ENCODE assay signal across 11 cellular contexts in genomic region chr2:173652311-173652710, GRCh38.
DNase-seq lines count a peak whose midpoint lies in the region; ATAC-seq and TF ChIP-seq lines count a peak whose summit lies in the region.
"Had no signal": no experiment of that assay in that cellular context is flagged by ENCODE, and none has a peak within 500 bp of the region (broad histone marks: within the 10 kb centered on the region; RNA-seq: fewer than 3 reads in every experiment).

No MANE protein-coding gene starts in this region.

- no peak for TF ChIP-seq EP300 in SK-N-SH (IDR thresholded peaks at IDR 0.05; ENCODE audit: borderline replicate concordance in 1 of 2, low read depth in 1 of 2, low read length in 1 of 2)

- H3K27ac ChIP-seq in HCT116 (ENCODE audit: low read depth, low read length) = peak overlapping the region; percentile 61
- H3K27ac ChIP-seq in SK-N-SH (ENCODE audit: low read depth in 2 of 2, low read length in 1 of 2) = peak overlapping the region in 1 of 2 experiments; percentile 93; a peak in 3 of 4 replicates
- H3K27ac ChIP-seq: coronary artery, SK-N-MC had no signal

- no peak overlapping the region for H3K4me3 Mint-ChIP-seq in activated CD8-positive, alpha-beta T cell treated with anti-CD3 and anti-CD28 coated beads for 36 hours
- no peak overlapping the region for H3K4me3 Mint-ChIP-seq in stimulated activated naive CD8-positive, alpha-beta T cell treated with anti-CD3 and anti-CD28 coated beads, Interleukin-15, amount 100 ng/mL, for 72 hours
- H3K4me3 Mint-ChIP-seq: stimulated activated memory B cell treated with anti-CD40 and anti-IgM and Interleukin-4, amounts not matched to agents 10 μg/mL and 1 μg/mL and 100 μg/mL, for 72 hours had no signal

- no peaks in the 10 kb centered on the region for H3K36me3 Mint-ChIP-seq in activated CD8-positive, alpha-beta T cell treated with anti-CD3 and anti-CD28 coated beads for 36 hours (ENCODE audit: low read depth)
- H3K36me3 Mint-ChIP-seq: stimulated activated memory B cell treated with anti-CD40 and anti-IgM and Interleukin-4, amounts not matched to agents 10 μg/mL and 1 μg/mL and 100 μg/mL, for 72 hours had no signal

- RAD21 ChIA-PET in HCT116 (lab: Charles Lee; ENCODE audit: low non-redundant PET in 1 of 2, low total read pairs in 2 of 2, uncharacterized antibody in 2 of 2, unreplicated experiment in 2 of 2) = no interaction called here

- no peak for TF ChIP-seq POLR2A in HCT116 (IDR thresholded peaks at IDR 0.05; ENCODE audit: borderline replicate concordance, extremely low read depth, insufficient read depth, insufficient read length)

- WGBS in SK-N-SH (ENCODE audit: low lambda C conversion rate) = 15% methylated on average over 1 of the region's 1 CpG

- H3K36me3 ChIP-seq in HCT116 (ENCODE audit: control insufficient read depth in 1 of 2, insufficient read depth in 2 of 2, low read length in 2 of 2) (no peaks in the 10 kb centered on the region), SK-N-SH (replicated peaks in 1 of 2; ENCODE audit: control insufficient read depth in 1 of 2, insufficient read depth in 2 of 2, low read length in 1 of 2) (no peaks in the 10 kb centered on the region)

- H3F3A ChIP-seq in SK-N-SH (replicated peaks; ENCODE audit: insufficient read depth) = peaks cover 15% of the 10 kb centered on the region

- no peak overlapping the region for H2AFZ ChIP-seq in HCT116 (ENCODE audit: low read depth, low read length, poor library complexity, severe bottlenecking)
- no peak overlapping the region for H2AFZ ChIP-seq in SK-N-SH (ENCODE audit: low read depth)

- H3K9ac ChIP-seq in HCT116 (ENCODE audit: low read length) = peak overlapping the region; percentile 56
- peak overlapping the region; percentile 59; the same call in 1 of the 2 replicates for H3K9ac ChIP-seq in SK-N-SH

- intact Hi-C loops in HCT116 (cut with micrococcal nuclease) = loop anchor here (5.0 kb wide), 1 partner anchor 60 kb away; no protein-coding TSS in a partner anchor
- intact Hi-C loops in activated CD8-positive, alpha-beta T cell treated with anti-CD3 and anti-CD28 coated beads for 36 hours (cut with micrococcal nuclease) = no loop called here

- TF ChIP-seq CTCF in HCT116 (IDR thresholded peaks at IDR 0.05 in 2 of 3, conservative IDR thresholded peaks at IDR 0.05 in 1 of 3; ENCODE audit: borderline replicate concordance in 1 of 3, insufficient read depth in 1 of 3, low read depth in 2 of 3, low read length in 2 of 3) (no peak), SK-N-SH (IDR thresholded peaks at IDR 0.05) (no peak)
- no peak for TF ChIP-seq CTCF in activated CD8-positive, alpha-beta T cell treated with anti-CD3 and anti-CD28 coated beads for 36 hours (IDR thresholded peaks at IDR 0.05)

- CTCF ChIA-PET in HCT116 (lab: Charles Lee) = no interaction called here
- CTCF ChIA-PET in SK-N-SH (lab: Yijun Ruan, JAX) = no interaction called here
- CTCF ChIA-PET in activated CD8-positive, alpha-beta T cell treated with anti-CD3 and anti-CD28 coated beads for 36 hours (lab: Charles Lee) = no interaction called here

- H3K9me3 Mint-ChIP-seq in activated CD8-positive, alpha-beta T cell treated with anti-CD3 and anti-CD28 coated beads for 36 hours = no peaks in the 10 kb centered on the region
- no peaks in the 10 kb centered on the region for H3K9me3 Mint-ChIP-seq in stimulated activated naive CD8-positive, alpha-beta T cell treated with anti-CD3 and anti-CD28 coated beads, Interleukin-15, amount 100 ng/mL, for 72 hours
- H3K9me3 Mint-ChIP-seq: stimulated activated memory B cell treated with anti-CD40 and anti-IgM and Interleukin-4, amounts not matched to agents 10 μg/mL and 1 μg/mL and 100 μg/mL, for 72 hours had no signal

- H3K27me3 Mint-ChIP-seq in activated CD8-positive, alpha-beta T cell treated with anti-CD3 and anti-CD28 coated beads for 36 hours = peaks cover 6% of the 10 kb centered on the region
- peaks cover 16% of the 10 kb centered on the region for H3K27me3 Mint-ChIP-seq in stimulated activated naive CD8-positive, alpha-beta T cell treated with anti-CD3 and anti-CD28 coated beads, Interleukin-15, amount 100 ng/mL, for 72 hours

- H3K4me1 Mint-ChIP-seq in activated CD8-positive, alpha-beta T cell treated with anti-CD3 and anti-CD28 coated beads for 36 hours (ENCODE audit: low read depth) = no peaks in the 10 kb centered on the region
- H3K4me1 Mint-ChIP-seq in stimulated activated naive CD8-positive, alpha-beta T cell treated with anti-CD3 and anti-CD28 coated beads, Interleukin-15, amount 100 ng/mL, for 72 hours = no peaks in the 10 kb centered on the region
- H3K4me1 Mint-ChIP-seq: stimulated activated memory B cell treated with anti-CD40 and anti-IgM and Interleukin-4, amounts not matched to agents 10 μg/mL and 1 μg/mL and 100 μg/mL, for 72 hours had no signal

- POLR2A ChIA-PET in HCT116 (lab: Charles Lee) = no interaction called here
- POLR2A ChIA-PET in SK-N-SH (lab: Yijun Ruan, JAX) = no interaction called here
- POLR2A ChIA-PET in activated CD8-positive, alpha-beta T cell treated with anti-CD3 and anti-CD28 coated beads for 36 hours (lab: Charles Lee) = no interaction called here

- H3K27me3 ChIP-seq in HCT116 (ENCODE audit: insufficient read depth, low read length) (no peaks in the 10 kb centered on the region), SK-N-SH (ENCODE audit: insufficient read depth) (no peaks in the 10 kb centered on the region)

- H3K9me3 ChIP-seq in HCT116 (ENCODE audit: control insufficient read depth in 1 of 2, insufficient read depth in 1 of 2, low read depth in 1 of 2, low read length in 2 of 2) (no peaks in the 10 kb centered on the region), SK-N-SH (no peaks in the 10 kb centered on the region)

- H4K20me1 ChIP-seq in HCT116 (ENCODE audit: insufficient read depth) (no peaks in the 10 kb centered on the region), SK-N-SH (ENCODE audit: insufficient read depth) (no peaks in the 10 kb centered on the region)

- no peak overlapping the region for H3K27ac Mint-ChIP-seq in activated CD8-positive, alpha-beta T cell treated with anti-CD3 and anti-CD28 coated beads for 36 hours
- H3K27ac Mint-ChIP-seq in stimulated activated naive CD8-positive, alpha-beta T cell treated with anti-CD3 and anti-CD28 coated beads, Interleukin-15, amount 100 ng/mL, for 72 hours = no peak overlapping the region
- H3K27ac Mint-ChIP-seq: stimulated activated memory B cell treated with anti-CD40 and anti-IgM and Interleukin-4, amounts not matched to agents 10 μg/mL and 1 μg/mL and 100 μg/mL, for 72 hours had no signal

- BruUV-seq in HCT116 (replicated peaks; lab: Mats Ljungman, UMichigan) = no TSS peak

- DNase-seq in HCT116 (ENCODE audit: low read depth, low spot score) (peak; percentile 85), SK-N-SH (no peak), fibroblast of the conjunctiva (ENCODE audit: low read depth) (peak; percentile 91), stromal cell of bone marrow (ENCODE audit: low read depth) (peak; percentile 81)
- DNase-seq in activated CD8-positive, alpha-beta T cell treated with anti-CD3 and anti-CD28 coated beads for 36 hours = no peak
- DNase-seq in stimulated activated naive CD8-positive, alpha-beta T cell treated with anti-CD3 and anti-CD28 coated beads, Interleukin-15, amount 100 ng/mL, for 72 hours = no peak
- DNase-seq: left colon had no signal

- no peaks in the 10 kb centered on the region for H3K79me2 ChIP-seq in HCT116 (ENCODE audit: insufficient read depth, low read length)
- no peaks in the 10 kb centered on the region for H3K79me2 ChIP-seq in SK-N-SH (ENCODE audit: insufficient read depth)

- ATAC-seq in HCT116 (peak; percentile 78), GM21576 (IDR thresholded peaks at IDR 0.05; ENCODE audit: unreplicated experiment) (no peak)
- ATAC-seq in activated CD8-positive, alpha-beta T cell treated with anti-CD3 and anti-CD28 coated beads for 36 hours = no peak
- ATAC-seq in stimulated activated naive CD8-positive, alpha-beta T cell treated with anti-CD3 and anti-CD28 coated beads, Interleukin-15, amount 100 ng/mL, for 72 hours = no peak
- ATAC-seq: stimulated activated memory B cell treated with anti-CD40 and anti-IgM and Interleukin-4, amounts not matched to agents 10 μg/mL and 1 μg/mL and 100 μg/mL, for 72 hours had no signal

- peaks cover 19 to 35% of the 10 kb centered on the region in 2 experiments for H3K4me1 ChIP-seq in HCT116 (ENCODE audit: control insufficient read depth in 1 of 2, insufficient read depth in 2 of 2, low read length in 2 of 2)
- H3K4me1 ChIP-seq in SK-N-SH (ENCODE audit: control insufficient read depth in 1 of 2, insufficient read depth in 2 of 2, low read depth in 1 of 2, low read length in 1 of 2) = 0 out of 4 replicates have a peak, but pooled peaks cover 0 to 7% of the 10 kb centered on the region in 2 experiments

- H3K4me3 ChIP-seq in HCT116 (replicated peaks in 1 of 2; ENCODE audit: low read depth in 1 of 2, low read length in 2 of 2) = peak overlapping the region in 1 of 2 experiments; percentile 31; a peak in 2 of 4 replicates
- H3K4me3 ChIP-seq in SK-N-SH (ENCODE audit: low read depth in 2 of 2, low read length in 1 of 2) = no peak overlapping the region
- H3K4me3 ChIP-seq: coronary artery, SK-N-MC had no signal

- TF ChIP-seq RAD21 in HCT116 (IDR thresholded peaks at IDR 0.05; ENCODE audit: low read depth) (no peak), SK-N-SH (IDR thresholded peaks at IDR 0.05; ENCODE audit: low read length) (no peak)

- H3K4me2 ChIP-seq in HCT116 (ENCODE audit: low read length) (peak overlapping the region; percentile 69), SK-N-SH (peak overlapping the region; percentile 12)

- no peaks in the 10 kb centered on the region for H3K9me2 ChIP-seq in HCT116 (ENCODE audit: insufficient read depth)
- H3K9me2 ChIP-seq in SK-N-SH = no peaks in the 10 kb centered on the region

TF ChIP-seq in HCT116, 20 proteins besides CTCF, POLR2A, EP300 and RAD21 (continues in another document):
- TF ChIP-seq ATF3 (IDR thresholded peaks at IDR 0.05) (no peak), EZH2phosphoT487 (IDR thresholded peaks at IDR 0.05; ENCODE audit: borderline replicate concordance) (no peak), SIN3A (IDR thresholded peaks at IDR 0.05; ENCODE audit: low read depth) (no peak; the same call in 1 of the 2 replicates), SP1 (IDR thresholded peaks at IDR 0.05; ENCODE audit: low read depth) (peak; percentile 24; the same call in 1 of the 2 replicates)

TF ChIP-seq in SK-N-SH, 30 proteins besides CTCF, POLR2A, EP300 and RAD21 (continues in another document):
- TF ChIP-seq NFIC (IDR thresholded peaks at IDR 0.05; ENCODE audit: borderline replicate concordance) (peak; percentile 51; the same call in 1 of the 2 replicates), RXRA (IDR thresholded peaks at IDR 0.05; ENCODE audit: borderline replicate concordance, low read depth) (peak; percentile 5; the same call in 1 of the 2 replicates)

Comparison
In these comparisons a context has a peak if more than half of its experiments do, and no peak if none do; other contexts are left out.
1. DNase-seq: peak in HCT116 (single experiment), fibroblast of the conjunctiva (single experiment) and stromal cell of bone marrow (single experiment); none in SK-N-SH (single experiment), activated CD8-positive, alpha-beta T cell treated with anti-CD3 and anti-CD28 coated beads for 36 hours (single experiment) and stimulated activated naive CD8-positive, alpha-beta T cell treated with anti-CD3 and anti-CD28 coated beads, Interleukin-15, amount 100 ng/mL, for 72 hours (0 of 2).
2. Of the 11 proteins assayed by ChIP-seq in both SK-N-SH and HCT116: peak only in SK-N-SH: ZBTB33; only in HCT116: YY1; in both: JUND; in neither: 8.